8 cellular contexts compared by ENCODE assay signal in genomic region chr15:30828304-30828639, GRCh38.
DNase-seq lines count a peak whose midpoint lies in the region; ATAC-seq and TF ChIP-seq lines count a peak whose summit lies in the region.
"Not testable (repeated sequence)": the region's sequence is repeated elsewhere in the genome, so short reads cannot be mapped to it uniquely, and the experiment has no call there.

No MANE protein-coding gene starts in this region.

- H3K79me2 ChIP-seq in PC-9 (ENCODE audit: low read depth) = not testable (repeated sequence)

- not testable (repeated sequence) for DNase-seq in CD8-positive, alpha-beta T cell; left lung
- peak; percentile 23 for DNase-seq in HK-2 (ENCODE audit: unreplicated experiment)
- DNase-seq in PC-9 = peak in 1 of 2 experiments; percentile 7
- peak; percentile 46 for DNase-seq in MCF 10A (ENCODE audit: unreplicated experiment)
- peak; percentile 2 to 45 for DNase-seq in foreskin fibroblast

- H3K9me3 Mint-ChIP-seq in CD8-positive, alpha-beta T cell; MCF 10A (ENCODE audit: unreplicated experiment): not testable (repeated sequence)

- H3K9me3 ChIP-seq in CD8-positive, alpha-beta T cell (ENCODE audit: low read length); PC-9 (ENCODE audit: insufficient read depth, low read depth); left lung; skeletal muscle satellite cell (replicated peaks; ENCODE audit: low read length): not testable (repeated sequence)

- CTCF ChIA-PET in CD8-positive, alpha-beta T cell (lab: Charles Lee) = interaction anchor here (0.6 to 1.2 kb wide), 2 partner anchors 31 to 44 kb away, joined by 4 to 6 read pairs; no protein-coding TSS in a partner anchor
- CTCF ChIA-PET in PC-9 (lab: Charles Lee) = not testable (repeated sequence)
- CTCF ChIA-PET in MCF 10A (lab: Yijun Ruan, JAX) = interaction anchor here (1.3 kb wide), 1 partner anchor 12 kb away, joined by 4 read pairs; no protein-coding TSS in a partner anchor

- H3K27me3 ChIP-seq in CD8-positive, alpha-beta T cell (ENCODE audit: insufficient read depth, low read length); PC-9 (ENCODE audit: insufficient read depth, low read depth); left lung; skeletal muscle satellite cell (ENCODE audit: control insufficient read depth, insufficient read depth, low read length): not testable (repeated sequence)

- H3K4me1 ChIP-seq in CD8-positive, alpha-beta T cell (ENCODE audit: insufficient read depth, low read length); PC-9 (replicated peaks; ENCODE audit: insufficient read depth); left lung; skeletal muscle satellite cell (ENCODE audit: control insufficient read depth, insufficient read depth, low read length): not testable (repeated sequence)

- peak overlapping the region; percentile 32; the same call in 1 of the 2 replicates for H3K4me2 ChIP-seq in PC-9
- H3K4me2 ChIP-seq in skeletal muscle satellite cell (ENCODE audit: low read length) = peak overlapping the region; percentile 40

- not testable (repeated sequence) for H2AFZ ChIP-seq in PC-9

- not testable (repeated sequence) for H3K36me3 Mint-ChIP-seq in CD8-positive, alpha-beta T cell; MCF 10A (ENCODE audit: insufficient read depth, unreplicated experiment)

- not testable (repeated sequence) for H3K27ac ChIP-seq in CD8-positive, alpha-beta T cell (ENCODE audit: low read depth, low read length); PC-9; left lung

- TF ChIP-seq CTCF in CD8-positive, alpha-beta T cell (IDR thresholded peaks at IDR 0.05); PC-9 (conservative IDR thresholded peaks at IDR 0.05); MCF 10A (IDR thresholded peaks at IDR 0.05; ENCODE audit: unreplicated experiment); foreskin fibroblast (IDR thresholded peaks at IDR 0.05; ENCODE audit: low read depth, low read length); left lung (IDR thresholded peaks at IDR 0.05): not testable (repeated sequence)

- H3K36me3 ChIP-seq in CD8-positive, alpha-beta T cell (ENCODE audit: insufficient read depth, low read length); PC-9 (ENCODE audit: low read depth); left lung; skeletal muscle satellite cell (ENCODE audit: insufficient read depth, low read length): not testable (repeated sequence)

- not testable (repeated sequence) for H3K27ac Mint-ChIP-seq in CD8-positive, alpha-beta T cell
- peak overlapping the region; percentile 61 for H3K27ac Mint-ChIP-seq in MCF 10A (ENCODE audit: low read depth, unreplicated experiment)

- intact Hi-C loops in CD8-positive, alpha-beta T cell (cut with DNase I, micrococcal nuclease); PC-9 (cut with micrococcal nuclease; ENCODE audit: unreplicated experiment); MCF 10A (cut with micrococcal nuclease); left lung (cut with DNase I): not testable (repeated sequence)

- POLR2A ChIA-PET in CD8-positive, alpha-beta T cell (lab: Charles Lee); PC-9 (lab: Charles Lee; ENCODE audit: unreplicated experiment): not testable (repeated sequence)
- POLR2A ChIA-PET in MCF 10A (lab: Yijun Ruan, JAX) = interaction anchor here (1.3 kb wide), 1 partner anchor 31 kb away, joined by 3 read pairs; no protein-coding TSS in a partner anchor

- not testable (repeated sequence) for H3K9me2 ChIP-seq in PC-9 (ENCODE audit: insufficient read depth)

- not testable (repeated sequence) for H3K9ac ChIP-seq in skeletal muscle satellite cell (ENCODE audit: low read depth, low read length)

- H4K20me1 ChIP-seq in PC-9 (ENCODE audit: insufficient read depth) = not testable (repeated sequence)

- BruUV-seq in PC-9 (replicated peaks; lab: Mats Ljungman, UMichigan); MCF 10A (replicated peaks; lab: Mats Ljungman, UMichigan): not testable (repeated sequence)

- peak; percentile 49 for ATAC-seq in CD8-positive, alpha-beta T cell
- peak; percentile 38 to 60 for ATAC-seq in activated CD4-positive, CD25-positive, alpha-beta regulatory T cell treated with anti-CD3 and anti-CD28 coated beads, Interleukin-2, amount 50 U/mL, for 24 hours
- peak; percentile 79 for ATAC-seq in left lung

- not testable (repeated sequence) for H3F3A ChIP-seq in PC-9 (ENCODE audit: insufficient read depth, low read depth)

- H3K4me3 Mint-ChIP-seq in CD8-positive, alpha-beta T cell; MCF 10A (ENCODE audit: unreplicated experiment): not testable (repeated sequence)

- not testable (repeated sequence) for H3K4me1 Mint-ChIP-seq in CD8-positive, alpha-beta T cell (ENCODE audit: low read depth); MCF 10A (ENCODE audit: insufficient read depth, unreplicated experiment)

- not testable (repeated sequence) for H3K27me3 Mint-ChIP-seq in CD8-positive, alpha-beta T cell (ENCODE audit: low read depth); MCF 10A (ENCODE audit: insufficient read depth, unreplicated experiment)

- not testable (repeated sequence) for H3K4me3 ChIP-seq in CD8-positive, alpha-beta T cell (ENCODE audit: low read depth, low read length); PC-9; foreskin fibroblast (ENCODE audit: low read depth in 1 of 2, low read length in 2 of 2); left lung; skeletal muscle satellite cell (ENCODE audit: low read length)
